ENCODE assay signal across 8 cellular contexts in genomic region chr1:200153277-200154055, GRCh38.
DNase-seq lines count a peak whose midpoint lies in the region; ATAC-seq and TF ChIP-seq lines count a peak whose summit lies in the region.

No MANE protein-coding gene starts in this region.

- ATAC-seq in HG03097 (IDR thresholded peaks at IDR 0.05; ENCODE audit: low FRiP score, unreplicated experiment) (peak; percentile 50), omental fat pad (ENCODE audit: low FRiP score) (no peak)
- peak; percentile 79 for ATAC-seq in activated CD8-positive, alpha-beta T cell treated with anti-CD3 and anti-CD28 coated beads for 36 hours

- CTCF ChIA-PET in activated CD8-positive, alpha-beta T cell treated with anti-CD3 and anti-CD28 coated beads for 36 hours (lab: Charles Lee) = interaction anchor here (1.7 to 1.8 kb wide), 2 partner anchors 10 to 14 kb away, joined by 4 to 6 read pairs; no protein-coding TSS in a partner anchor
- CTCF ChIA-PET in A673 (lab: Charles Lee) = no interaction called here

- DNase-seq in GM19238 (ENCODE audit: insufficient read length, low spot score) (peak; percentile 24), omental fat pad (ENCODE audit: low spot score) (no peak), HUDEP-2 (lab: John Stamatoyannopoulos, UW; ENCODE audit: unreplicated experiment in 76 of 76) (no peak), A673 (ENCODE audit: low spot score) (no peak), HuH-7.5 (ENCODE audit: low spot score) (no peak)
- DNase-seq in activated CD8-positive, alpha-beta T cell treated with anti-CD3 and anti-CD28 coated beads for 36 hours = peak; percentile 77
- DNase-seq in stimulated activated CD4-positive, alpha-beta T cell treated with anti-CD3 and anti-CD28 coated beads, Interleukin-2, amount 100 ng/mL, for 24 hours = peak; percentile 45 to 54

- H3K4me1 Mint-ChIP-seq in activated CD8-positive, alpha-beta T cell treated with anti-CD3 and anti-CD28 coated beads for 36 hours (ENCODE audit: low read depth) = peaks cover 49% of the 10 kb centered on the region

- no peak overlapping the region for H3K4me3 ChIP-seq in A673 (ENCODE audit: low read depth, low read length, poor library complexity, severe bottlenecking)

- H3K36me3 Mint-ChIP-seq in activated CD8-positive, alpha-beta T cell treated with anti-CD3 and anti-CD28 coated beads for 36 hours (ENCODE audit: low read depth) = no peaks in the 10 kb centered on the region

- POLR2A ChIA-PET in activated CD8-positive, alpha-beta T cell treated with anti-CD3 and anti-CD28 coated beads for 36 hours (lab: Charles Lee) = interaction anchor here (0.9 to 1.2 kb wide), 2 partner anchors 73 to 208 kb away, joined by 3 read pairs; no protein-coding TSS in a partner anchor
- POLR2A ChIA-PET in A673 (lab: Charles Lee; ENCODE audit: low non-redundant PET) = interaction anchor here (0.5 kb wide), 1 partner anchor 347 kb away, joined by 3 read pairs; no protein-coding TSS in a partner anchor

- H3K27me3 Mint-ChIP-seq in activated CD8-positive, alpha-beta T cell treated with anti-CD3 and anti-CD28 coated beads for 36 hours = no peaks in the 10 kb centered on the region

- H3K9me3 ChIP-seq in A673 (ENCODE audit: low read depth, low read length, poor library complexity, severe bottlenecking) = no peaks in the 10 kb centered on the region

- peak overlapping the region; percentile 93 for H3K27ac Mint-ChIP-seq in activated CD8-positive, alpha-beta T cell treated with anti-CD3 and anti-CD28 coated beads for 36 hours

- peak overlapping the region; percentile 54 for H3K4me3 Mint-ChIP-seq in activated CD8-positive, alpha-beta T cell treated with anti-CD3 and anti-CD28 coated beads for 36 hours

- H3K9me3 Mint-ChIP-seq in activated CD8-positive, alpha-beta T cell treated with anti-CD3 and anti-CD28 coated beads for 36 hours = no peaks in the 10 kb centered on the region

- intact Hi-C loops in activated CD8-positive, alpha-beta T cell treated with anti-CD3 and anti-CD28 coated beads for 36 hours (cut with micrococcal nuclease) = no loop called here
- intact Hi-C loops in A673 (cut with micrococcal nuclease; ENCODE audit: unreplicated experiment) = no loop called here

- peaks cover 2% of the 10 kb centered on the region for H3K27me3 ChIP-seq in A673 (replicated peaks; ENCODE audit: insufficient read depth, low read depth, low read length, poor library complexity)

- H3K36me3 ChIP-seq in A673 (ENCODE audit: insufficient read depth, low read length, poor library complexity, severe bottlenecking) = no peaks in the 10 kb centered on the region

- no peak for TF ChIP-seq CTCF in activated CD8-positive, alpha-beta T cell treated with anti-CD3 and anti-CD28 coated beads for 36 hours (IDR thresholded peaks at IDR 0.05)
- TF ChIP-seq CTCF in omental fat pad (IDR thresholded peaks at IDR 0.05) = no peak
- TF ChIP-seq CTCF in A673 (conservative IDR thresholded peaks at IDR 0.05; ENCODE audit: low read depth, low read length) = no peak

- BruUV-seq in A673 (replicated peaks; lab: Mats Ljungman, UMichigan) = no TSS peak

- peaks cover 11% of the 10 kb centered on the region for H3K4me1 ChIP-seq in A673 (ENCODE audit: insufficient read depth, low read length, poor library complexity, severe bottlenecking)

- H3K27ac ChIP-seq in A673 (ENCODE audit: low read depth, low read length, poor library complexity, severe bottlenecking) = no peak overlapping the region

Comparison
In these comparisons a context has a peak if more than half of its experiments do, and no peak if none do; other contexts are left out.
1. DNase-seq: peak in GM19238 (single experiment), activated CD8-positive, alpha-beta T cell treated with anti-CD3 and anti-CD28 coated beads for 36 hours (single experiment) and stimulated activated CD4-positive, alpha-beta T cell treated with anti-CD3 and anti-CD28 coated beads, Interleukin-2, amount 100 ng/mL, for 24 hours (2 of 2); none in omental fat pad (single experiment), HUDEP-2 (0 of 76), A673 (single experiment) and HuH-7.5 (single experiment).